9 cellular contexts compared by ENCODE assay signal in genomic region chr3:141336672-141337522, GRCh38. TPM values are rescaled to one million over a fixed set of nuclear protein-coding genes. Genes with fewer than 3 reads are reported as not detected.
A peak's percentile ranks its signal among the peaks of the same experiment; 100 is the strongest.
DNase-seq lines count a peak whose midpoint lies in the region; ATAC-seq and TF ChIP-seq lines count a peak whose summit lies in the region.
"Had no signal": no experiment of that assay in that cellular context is flagged by ENCODE, and none has a peak within 500 bp of the region (broad histone marks: within the 10 kb centered on the region; RNA-seq: fewer than 3 reads in every experiment).

No MANE protein-coding gene starts in this region.

- intact Hi-C loops in psoas muscle (cut with DNase I) = no loop called here
- intact Hi-C loops in esophagus squamous epithelium (cut with DNase I) = no loop called here

- H3K36me3 Mint-ChIP-seq in activated naive CD8-positive, alpha-beta T cell treated with anti-CD3 and anti-CD28 coated beads, Interleukin-2, amount 50 U/mL, for 24 hours (ENCODE audit: low read depth) = no peaks in the 10 kb centered on the region

- peak; percentile 78 for DNase-seq in GM10248 (ENCODE audit: extremely low spot score)
- DNase-seq in LHCN-M2 (ENCODE audit: low read depth) = peak; percentile 91
- peak; percentile 58 for DNase-seq in choroid plexus epithelial cell (ENCODE audit: low read depth)
- DNase-seq in substantia nigra (lab: John Stamatoyannopoulos, UW) = peak in 4 of 49 donors; percentile 10 to 15 (median 12)
- DNase-seq in activated naive CD8-positive, alpha-beta T cell treated with anti-CD3 and anti-CD28 coated beads, Interleukin-2, amount 50 U/mL, for 24 hours = no peak
- no peak for DNase-seq in psoas muscle
- no peak for DNase-seq in esophagus squamous epithelium (lab: John Stamatoyannopoulos, UW)
- DNase-seq: heart left ventricle had no signal

- ATAC-seq in GM21737 (IDR thresholded peaks at IDR 0.05; ENCODE audit: unreplicated experiment) (peak; percentile 84), psoas muscle (no peak)
- no peak for ATAC-seq in activated naive CD8-positive, alpha-beta T cell treated with anti-CD3 and anti-CD28 coated beads, Interleukin-2, amount 50 U/mL, for 24 hours

- H3K9me3 Mint-ChIP-seq in activated naive CD8-positive, alpha-beta T cell treated with anti-CD3 and anti-CD28 coated beads, Interleukin-2, amount 50 U/mL, for 24 hours = peaks cover 4% of the 10 kb centered on the region

- H3K4me1 ChIP-seq in psoas muscle (no peaks in the 10 kb centered on the region), esophagus squamous epithelium (peaks cover 0 to 8% (median 0%) of the 10 kb centered on the region in 3 donors)

- WGBS in psoas muscle, 3 donors = 79 to 81% (median 81%) methylated on average over 12 of the region's 12 CpGs
- WGBS in esophagus squamous epithelium, 2 donors = 51 to 66% methylated on average over 12 of the region's 12 CpGs

- no peak for TF ChIP-seq POLR2A in esophagus squamous epithelium (IDR thresholded peaks at IDR 0.05)

- no peaks in the 10 kb centered on the region for H3K9me3 ChIP-seq in psoas muscle
- no peaks in the 10 kb centered on the region for H3K9me3 ChIP-seq in esophagus squamous epithelium
- H3K9me3 ChIP-seq: heart left ventricle had no signal

- H3K27me3 ChIP-seq in psoas muscle (ENCODE audit: insufficient read depth in 3 of 3, low read length in 2 of 3) = no peaks in the 10 kb centered on the region
- H3K27me3 ChIP-seq in esophagus squamous epithelium = peaks cover 0 to 99% (median 0%) of the 10 kb centered on the region in 4 donors
- H3K27me3 ChIP-seq: heart left ventricle had no signal

- H3K27ac ChIP-seq in substantia nigra (ENCODE audit: low read depth, low read length, poor library complexity, severe bottlenecking) (peak overlapping the region; percentile 56), psoas muscle (no peak overlapping the region), esophagus squamous epithelium (no peak overlapping the region)
- H3K27ac ChIP-seq: heart left ventricle had no signal

- peaks cover 3% of the 10 kb centered on the region for H3K4me1 Mint-ChIP-seq in activated naive CD8-positive, alpha-beta T cell treated with anti-CD3 and anti-CD28 coated beads, Interleukin-2, amount 50 U/mL, for 24 hours

- POLR2A ChIA-PET in GM10248 (lab: Yijun Ruan, JAX) = interaction anchor here (0.6 kb wide), 1 partner anchor 11 kb away, joined by 3 read pairs; no protein-coding TSS in a partner anchor

- H3K27ac Mint-ChIP-seq in activated naive CD8-positive, alpha-beta T cell treated with anti-CD3 and anti-CD28 coated beads, Interleukin-2, amount 50 U/mL, for 24 hours = no peak overlapping the region

- H3K27me3 Mint-ChIP-seq in activated naive CD8-positive, alpha-beta T cell treated with anti-CD3 and anti-CD28 coated beads, Interleukin-2, amount 50 U/mL, for 24 hours = no peaks in the 10 kb centered on the region

- H3K4me3 ChIP-seq in choroid plexus epithelial cell (ENCODE audit: low read depth, low read length) (no peak overlapping the region), psoas muscle (no peak overlapping the region), esophagus squamous epithelium (no peak overlapping the region)
- H3K4me3 ChIP-seq: heart left ventricle had no signal

- H3K36me3 ChIP-seq in psoas muscle (ENCODE audit: insufficient read depth in 1 of 2, low read depth in 1 of 2) = no peaks in the 10 kb centered on the region
- H3K36me3 ChIP-seq in esophagus squamous epithelium = no peaks in the 10 kb centered on the region
- H3K36me3 ChIP-seq: heart left ventricle had no signal

- CTCF ChIA-PET in GM10248 (lab: Yijun Ruan, JAX) = interaction anchor here (1.0 to 7.4 kb wide), 15 partner anchors 9 to 224 kb away, joined by 3 to 45 read pairs (median 9); no protein-coding TSS in a partner anchor

- no peak for TF ChIP-seq CTCF in GM10248 (IDR thresholded peaks at IDR 0.05; ENCODE audit: control extremely low read depth, extremely low read depth, low read depth, missing control alignments)
- TF ChIP-seq CTCF in choroid plexus epithelial cell (conservative IDR thresholded peaks at IDR 0.05; ENCODE audit: low read depth, low read length) = no peak
- no peak for TF ChIP-seq CTCF in psoas muscle (IDR thresholded peaks at IDR 0.05)
- TF ChIP-seq CTCF in esophagus squamous epithelium (IDR thresholded peaks at IDR 0.05) = no peak

- H3K4me3 Mint-ChIP-seq in activated naive CD8-positive, alpha-beta T cell treated with anti-CD3 and anti-CD28 coated beads, Interleukin-2, amount 50 U/mL, for 24 hours = no peak overlapping the region

RNA-seq across cellular contexts. Expression of gene ZBTB38, which starts 31.4 kb away (rescaled TPM):
- total RNA-seq in LHCN-M2 (2014; rRNA removed) (153 and 164 TPM in 2 replicates), psoas muscle (100 to 1,000 TPM in 1 of 4 donors, 10 to 100 TPM in 3; 56.7 to 212 (median 87.0) TPM), esophagus squamous epithelium (10 to 100 TPM; 15.6 to 54.4 (median 33.1) TPM)
- 23.5 TPM for polyA plus RNA-seq in LHCN-M2 (2012)
- 10 to 100 TPM; 24.2 to 61.7 (median 48.7) TPM for polyA plus RNA-seq in psoas muscle

Comparison
In these comparisons a context has a peak if more than half of its experiments do, and no peak if none do; other contexts are left out.
1. DNase-seq: peak in GM10248 (single experiment), LHCN-M2 (single experiment) and choroid plexus epithelial cell (single experiment); none in activated naive CD8-positive, alpha-beta T cell treated with anti-CD3 and anti-CD28 coated beads, Interleukin-2, amount 50 U/mL, for 24 hours (single experiment), psoas muscle (0 of 2) and esophagus squamous epithelium (single experiment).